ENCODE assay signal across 1 cellular context in the genomic region with DNA sequence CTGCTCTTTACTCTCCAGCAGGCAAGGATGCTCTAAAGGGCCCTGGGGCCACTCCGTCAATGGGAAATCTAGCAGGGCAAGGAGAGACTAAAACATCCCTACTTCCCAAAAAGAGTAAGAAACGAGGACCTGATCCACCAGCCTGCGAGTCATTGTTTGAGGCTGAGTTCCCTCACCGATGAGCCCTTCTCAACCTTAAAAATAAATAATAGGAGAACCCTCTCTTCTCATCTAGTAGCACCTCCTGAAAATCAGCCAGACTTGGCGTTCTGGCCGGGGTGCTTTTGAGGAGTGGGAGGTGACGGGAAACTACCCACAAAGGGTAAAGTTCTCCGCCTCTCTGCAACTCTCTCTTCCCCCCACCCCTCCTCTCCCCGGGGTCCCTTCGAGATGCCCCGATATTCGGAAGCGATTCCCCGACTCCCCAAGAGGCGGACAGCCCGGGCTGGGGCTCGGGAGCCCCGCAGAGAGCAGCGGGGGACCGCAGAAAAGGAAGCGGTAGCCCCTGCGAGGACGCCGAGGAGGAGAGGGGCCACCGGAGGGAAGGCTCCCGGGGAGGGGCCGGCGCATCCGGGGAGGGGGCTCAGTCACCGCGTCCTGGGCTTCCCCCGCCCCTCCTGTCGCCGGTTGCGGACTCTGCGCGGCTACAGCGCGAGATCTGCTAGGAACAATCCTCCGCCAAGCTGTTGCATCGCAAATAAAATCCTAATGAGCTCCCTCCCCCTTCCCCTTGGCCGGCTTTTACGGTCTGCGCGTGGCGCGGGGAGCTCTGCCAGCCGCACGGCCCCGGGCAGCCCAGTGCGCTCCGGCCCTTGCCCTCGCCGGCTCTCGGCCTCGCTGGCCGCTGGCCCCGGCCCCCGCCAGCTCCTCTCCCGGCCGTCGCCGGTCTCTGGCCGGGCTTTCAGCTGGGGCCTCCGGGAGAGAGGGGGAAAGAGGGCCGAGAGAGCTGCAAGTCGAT.
TF ChIP-seq lines count a peak whose summit lies in the region.

No MANE protein-coding gene starts in this region.

TF ChIP-seq in IMR-90, 13 proteins besides CTCF, POLR2A, EP300 and RAD21:
- no peak for TF ChIP-seq CEBPB (IDR thresholded peaks at IDR 0.05; ENCODE audit: low read depth, low read length)
- TF ChIP-seq MAZ (IDR thresholded peaks at IDR 0.05; ENCODE audit: borderline replicate concordance, low read depth, low read length) = no peak
- no peak for TF ChIP-seq NFE2L2 (IDR thresholded peaks at IDR 0.05; ENCODE audit: low read depth, low read length)
- TF ChIP-seq RCOR1 (IDR thresholded peaks at IDR 0.05; ENCODE audit: insufficient replicate concordance, low read length) = no peak
- no peak for TF ChIP-seq SMC3 (IDR thresholded peaks at IDR 0.05; ENCODE audit: low read depth, low read length)
- TF ChIP-seq BHLHE40 (IDR thresholded peaks at IDR 0.05; ENCODE audit: low read depth, low read length) = no peak
- no peak for TF ChIP-seq RFX5 (IDR thresholded peaks at IDR 0.05; ENCODE audit: low read depth, low read length)
- TF ChIP-seq FOS (IDR thresholded peaks at IDR 0.05; ENCODE audit: low read depth, low read length) = no peak
- TF ChIP-seq, protein P1, sequence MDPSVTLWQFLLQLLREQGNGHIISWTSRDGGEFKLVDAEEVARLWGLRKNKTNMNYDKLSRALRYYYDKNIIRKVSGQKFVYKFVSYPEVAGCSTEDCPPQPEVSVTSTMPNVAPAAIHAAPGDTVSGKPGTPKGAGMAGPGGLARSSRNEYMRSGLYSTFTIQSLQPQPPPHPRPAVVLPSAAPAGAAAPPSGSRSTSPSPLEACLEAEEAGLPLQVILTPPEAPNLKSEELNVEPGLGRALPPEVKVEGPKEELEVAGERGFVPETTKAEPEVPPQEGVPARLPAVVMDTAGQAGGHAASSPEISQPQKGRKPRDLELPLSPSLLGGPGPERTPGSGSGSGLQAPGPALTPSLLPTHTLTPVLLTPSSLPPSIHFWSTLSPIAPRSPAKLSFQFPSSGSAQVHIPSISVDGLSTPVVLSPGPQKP (IDR thresholded peaks at IDR 0.05; ENCODE audit: borderline replicate concordance, low read depth, low read length) = no peak
- TF ChIP-seq CHD1 (IDR thresholded peaks at IDR 0.05; ENCODE audit: low read depth, low read length) = no peak
- TF ChIP-seq, protein P2, sequence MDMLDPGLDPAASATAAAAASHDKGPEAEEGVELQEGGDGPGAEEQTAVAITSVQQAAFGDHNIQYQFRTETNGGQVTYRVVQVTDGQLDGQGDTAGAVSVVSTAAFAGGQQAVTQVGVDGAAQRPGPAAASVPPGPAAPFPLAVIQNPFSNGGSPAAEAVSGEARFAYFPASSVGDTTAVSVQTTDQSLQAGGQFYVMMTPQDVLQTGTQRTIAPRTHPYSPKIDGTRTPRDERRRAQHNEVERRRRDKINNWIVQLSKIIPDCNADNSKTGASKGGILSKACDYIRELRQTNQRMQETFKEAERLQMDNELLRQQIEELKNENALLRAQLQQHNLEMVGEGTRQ (IDR thresholded peaks at IDR 0.05; ENCODE audit: low read depth, low read length) = no peak
- no peak for TF ChIP-seq MAFK (IDR thresholded peaks at IDR 0.05; ENCODE audit: low read depth, low read length)
- TF ChIP-seq MXI1 (IDR thresholded peaks at IDR 0.05; ENCODE audit: borderline replicate concordance, low read depth, low read length) = no peak
